ENCODE assay signal across 27 cellular contexts in the genomic region with DNA sequence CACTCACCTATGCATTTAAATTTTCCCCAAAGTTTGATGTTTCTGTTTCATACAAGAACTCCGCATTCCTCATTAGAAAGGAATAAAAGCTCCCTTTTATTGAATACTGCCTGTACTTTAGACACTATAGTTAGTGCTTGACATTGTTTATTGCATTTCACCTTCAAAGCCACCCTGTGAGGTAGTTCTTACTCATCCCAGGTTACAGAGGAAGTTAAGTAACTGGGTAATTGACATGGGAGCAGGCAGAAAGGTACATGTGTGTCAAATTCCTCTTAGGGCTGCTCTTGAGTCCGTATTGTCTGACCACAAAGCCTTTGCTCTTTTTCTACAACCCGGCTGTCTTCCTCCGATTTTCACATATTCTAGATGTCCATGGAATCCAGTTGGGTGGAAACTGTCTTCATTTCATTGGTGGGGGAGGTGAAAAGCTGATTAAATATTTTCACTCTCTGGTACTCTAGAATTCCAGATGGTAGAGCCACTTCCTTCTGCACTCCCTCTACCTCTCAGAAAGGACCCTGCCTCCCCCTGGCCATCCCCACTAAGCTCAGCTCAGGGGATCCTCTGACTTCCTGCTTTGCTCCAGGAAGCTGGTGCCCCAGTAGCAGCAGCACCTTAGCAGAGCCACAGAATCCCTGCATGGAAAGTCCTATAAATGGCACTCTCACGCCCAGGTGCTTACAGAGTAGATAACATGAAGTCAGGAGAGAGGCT.
"Had no signal": no experiment of that assay in that cellular context is flagged by ENCODE, and none has a peak within 500 bp of the region (broad histone marks: within the 10 kb centered on the region; RNA-seq: fewer than 3 reads in every experiment).

No MANE protein-coding gene starts in this region.

- H3K9me3 ChIP-seq: MG63 had no signal

- FAIRE-seq: RCC 7860 had no signal

- H3K4me1 Mint-ChIP-seq: activated B cell treated with CpG ODN at 0.5 μM for 24 hours; activated CD4-positive, alpha-beta T cell treated with anti-CD3 and anti-CD28 coated beads, Interleukin-2, amount 10 ng/mL, durations not matched to agents 24 days and 14 days; activated CD8-positive, alpha-beta memory T cell treated with anti-CD3 and anti-CD28 coated beads, Interleukin-2, amount 10 ng/mL, durations not matched to agents 7 days and 5 days; activated naive CD4-positive, alpha-beta T cell treated with anti-CD3 and anti-CD28 coated beads, Interleukin-2, amount 50 U/mL, for 24 hours; central memory CD8-positive, alpha-beta T cell had no signal

- ATAC-seq: activated CD8-positive, alpha-beta memory T cell treated with anti-CD3 and anti-CD28 coated beads, Interleukin-2, amount 10 ng/mL, durations not matched to agents 7 days and 5 days; Right ventricle myocardium inferior had no signal

- H3K4me3 ChIP-seq: MG63, SK-N-MC had no signal

- H3K27ac Mint-ChIP-seq: activated B cell treated with CpG ODN at 0.5 μM for 24 hours; activated CD4-positive, alpha-beta T cell treated with anti-CD3 and anti-CD28 coated beads, Interleukin-2, amount 10 ng/mL, durations not matched to agents 24 days and 14 days; activated CD8-positive, alpha-beta memory T cell treated with anti-CD3 and anti-CD28 coated beads, Interleukin-2, amount 10 ng/mL, durations not matched to agents 7 days and 5 days; activated naive CD4-positive, alpha-beta T cell treated with anti-CD3 and anti-CD28 coated beads, Interleukin-2, amount 50 U/mL, for 24 hours; activated T-cell treated with anti-CD3 and anti-CD28 coated beads, Interleukin-2, amount 50 U/mL, for 24 hours; activated T-helper 1 cell treated with anti-CD3 and anti-CD28 coated beads, Interleukin-12 subunit alpha, Interleukin-12 subunit beta, Interleukin-2, Interleukin-4 antibody, amounts not matched to agents 30 ng/mL and 10 ng/mL and 1 ng/mL, durations not matched to agents 14 hours and 24 hours and 36 hours; IgD-negative memory B cell; T-helper 2 cell treated with Interferon-gamma antibody and Interleukin-4, amounts not matched to agents 5 μg/mL and 100 μg/mL, for 36 hours had no signal

- H3K4me3 Mint-ChIP-seq: activated B cell treated with CpG ODN at 0.5 μM for 24 hours; activated CD4-positive, alpha-beta T cell treated with anti-CD3 and anti-CD28 coated beads, Interleukin-2, amount 10 ng/mL, durations not matched to agents 24 days and 14 days; activated CD8-positive, alpha-beta memory T cell treated with anti-CD3 and anti-CD28 coated beads, Interleukin-2, amount 10 ng/mL, durations not matched to agents 7 days and 5 days; activated naive CD4-positive, alpha-beta T cell treated with anti-CD3 and anti-CD28 coated beads, Interleukin-2, amount 50 U/mL, for 24 hours; activated T-cell treated with anti-CD3 and anti-CD28 coated beads, Interleukin-2, amount 50 U/mL, for 24 hours; activated T-helper 1 cell treated with anti-CD3 and anti-CD28 coated beads, Interleukin-12 subunit alpha, Interleukin-12 subunit beta, Interleukin-2, Interleukin-4 antibody, amounts not matched to agents 30 ng/mL and 10 ng/mL and 1 ng/mL, durations not matched to agents 14 hours and 24 hours and 36 hours; central memory CD8-positive, alpha-beta T cell; IgD-negative memory B cell; T-helper 2 cell treated with Interferon-gamma antibody and Interleukin-4, amounts not matched to agents 5 μg/mL and 100 μg/mL, for 36 hours had no signal

- H3K36me3 ChIP-seq: MG63 had no signal

- H3K27ac ChIP-seq: SK-N-MC had no signal

- H3K27me3 Mint-ChIP-seq: activated B cell treated with CpG ODN at 0.5 μM for 24 hours; activated CD4-positive, alpha-beta T cell treated with anti-CD3 and anti-CD28 coated beads, Interleukin-2, amount 10 ng/mL, durations not matched to agents 24 days and 14 days; IgD-negative memory B cell had no signal

- H3K36me3 Mint-ChIP-seq: activated CD8-positive, alpha-beta memory T cell treated with anti-CD3 and anti-CD28 coated beads, Interleukin-2, amount 10 ng/mL, durations not matched to agents 7 days and 5 days; activated naive CD4-positive, alpha-beta T cell treated with anti-CD3 and anti-CD28 coated beads, Interleukin-2, amount 50 U/mL, for 24 hours; IgD-negative memory B cell had no signal

- DNase-seq: activated B cell treated with CpG ODN at 0.5 μM for 24 hours; activated CD4-positive, alpha-beta T cell treated with anti-CD3 and anti-CD28 coated beads for 1 hour; activated CD4-positive, alpha-beta T cell treated with anti-CD3 and anti-CD28 coated beads, Interleukin-2, amount 10 ng/mL, durations not matched to agents 24 days and 14 days; activated CD4-positive, alpha-beta T cell treated with anti-CD3 and anti-CD28 coated beads, Interleukin-2, amount 50 U/mL, for 48 hours; activated CD8-positive, alpha-beta memory T cell treated with anti-CD3 and anti-CD28 coated beads, Interleukin-2, amount 10 ng/mL, durations not matched to agents 7 days and 5 days; activated effector memory CD4-positive, alpha-beta T cell treated with Interleukin-2 at 50 U/mL for 16 hours; activated naive CD4-positive, alpha-beta T cell; activated T-cell treated with anti-CD3 and anti-CD28 coated beads, Interleukin-2, amount 50 U/mL, for 24 hours; aorta; KG1; MG63; MV-4-11; NCI-H1092 treated with DMSO at 0.1 percent for 48 hours; NCI-H1417 treated with DMSO at 0.1 percent for 48 hours; NCI-H187; NCI-H2081; NCI-H446; NCI-H748 treated with DMSO at 0.1 percent for 48 hours; NK-92 treated with Interleukin-12 subunit alpha and Interleukin-12 subunit beta, amount 100 ng/mL, for 24 hours had no signal
